8 cellular contexts compared by ENCODE assay signal in the genomic region with DNA sequence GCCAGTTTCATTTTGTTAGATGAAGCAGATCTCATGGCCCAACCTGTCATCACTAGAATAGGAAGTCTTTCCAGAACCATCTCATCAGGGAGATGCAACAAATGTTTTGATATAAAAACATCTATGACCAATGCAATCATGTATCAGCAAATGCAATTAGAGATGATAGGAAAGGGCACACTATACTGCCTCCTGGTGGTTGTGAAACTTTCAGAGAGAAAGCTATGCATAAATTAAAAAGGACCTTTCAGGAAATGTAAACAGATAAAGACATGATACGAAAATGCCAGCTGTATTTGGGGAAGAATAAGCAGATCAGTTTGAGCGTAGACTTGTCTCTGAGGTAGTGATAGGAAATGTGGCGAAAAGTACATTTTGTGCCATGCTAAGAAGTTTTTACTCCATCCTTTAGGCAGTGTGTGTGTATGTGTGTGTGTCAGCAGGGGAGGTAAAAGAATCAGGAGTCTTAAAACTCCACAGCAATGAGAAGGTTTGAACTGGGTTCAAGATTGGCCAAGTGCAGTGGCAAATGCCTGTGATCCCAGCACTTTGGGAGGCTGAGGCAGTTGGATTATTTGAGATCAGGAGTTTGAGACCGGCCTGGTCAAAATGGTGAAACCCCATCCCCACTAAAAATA.
DNase-seq lines count a peak whose midpoint lies in the region; ATAC-seq and TF ChIP-seq lines count a peak whose summit lies in the region.

No MANE protein-coding gene starts in this region.

- intact Hi-C loops in esophagus muscularis mucosa (cut with DNase I) = no loop called here

- no peaks in the 10 kb centered on the region for H3K4me1 Mint-ChIP-seq in T-helper 17 cell

- TF ChIP-seq POLR2A in esophagus muscularis mucosa (IDR thresholded peaks at IDR 0.05; ENCODE audit: low read depth) = no peak

- H3K9me3 ChIP-seq in esophagus muscularis mucosa = no peaks in the 10 kb centered on the region
- H3K9me3 ChIP-seq in smooth muscle cell (replicated peaks; ENCODE audit: low read depth) = no peaks in the 10 kb centered on the region
- no peaks in the 10 kb centered on the region for H3K9me3 ChIP-seq in T-helper 17 cell (ENCODE audit: control insufficient read depth, low read length, poor library complexity, severe bottlenecking)

- WGBS in esophagus muscularis mucosa = 67% methylated on average over 4 of the region's 4 CpGs
- 57% methylated on average over 4 of the region's 4 CpGs for WGBS in smooth muscle cell (ENCODE audit: low lambda C conversion rate)

- H2AFZ ChIP-seq in smooth muscle cell (ENCODE audit: low read depth) = no peak overlapping the region

- H3K4me2 ChIP-seq in smooth muscle cell = no peak overlapping the region

- H3F3A ChIP-seq in smooth muscle cell (ENCODE audit: low read depth) = no peaks in the 10 kb centered on the region

- no peak overlapping the region for H3K27ac Mint-ChIP-seq in T-helper 17 cell

- H3K4me1 ChIP-seq in esophagus muscularis mucosa = no peaks in the 10 kb centered on the region
- no peaks in the 10 kb centered on the region for H3K4me1 ChIP-seq in smooth muscle cell (ENCODE audit: low read depth)

- H3K4me3 Mint-ChIP-seq in T-helper 17 cell = no peak overlapping the region

- H3K27me3 Mint-ChIP-seq in T-helper 17 cell = no peaks in the 10 kb centered on the region

- H3K79me2 ChIP-seq in smooth muscle cell (ENCODE audit: low read depth) = no peaks in the 10 kb centered on the region

- TF ChIP-seq CTCF in esophagus muscularis mucosa (IDR thresholded peaks at IDR 0.05) (peak in 2 of 3 experiments; percentile 22 to 26), smooth muscle cell (IDR thresholded peaks at IDR 0.05; ENCODE audit: borderline replicate concordance, insufficient read depth, poor library complexity, severe bottlenecking) (peak; percentile 72)

- ATAC-seq in GM21723 (IDR thresholded peaks at IDR 0.05; ENCODE audit: unreplicated experiment) (peak; percentile 63), T-helper 17 cell (no peak), HG03139 (IDR thresholded peaks at IDR 0.05; ENCODE audit: unreplicated experiment) (no peak)

- H3K4me3 ChIP-seq in esophagus muscularis mucosa (no peak overlapping the region), smooth muscle cell (no peak overlapping the region)

- no peak overlapping the region for H3K9ac ChIP-seq in smooth muscle cell (ENCODE audit: low read depth)

- no peak for TF ChIP-seq EP300 in esophagus muscularis mucosa (IDR thresholded peaks at IDR 0.05)

- no peaks in the 10 kb centered on the region for H3K36me3 ChIP-seq in esophagus muscularis mucosa
- no peaks in the 10 kb centered on the region for H3K36me3 ChIP-seq in smooth muscle cell (ENCODE audit: low read depth)

- H3K36me3 Mint-ChIP-seq in T-helper 17 cell (ENCODE audit: low read depth) = no peaks in the 10 kb centered on the region

- DNase-seq in GM03348 (ENCODE audit: low spot score) (peak; percentile 11), NCI-H146 treated with DMSO at 0.1 percent for 48 hours (lab: John Stamatoyannopoulos, UW; ENCODE audit: unreplicated experiment) (peak; percentile 25), esophagus muscularis mucosa (ENCODE audit: extremely low spot score) (no peak), smooth muscle cell (lab: John Stamatoyannopoulos, UW; ENCODE audit: unreplicated experiment) (no peak), T-helper 17 cell (no peak), 8988T (no peak)

- H4K20me1 ChIP-seq in smooth muscle cell (ENCODE audit: low read depth) = no peaks in the 10 kb centered on the region

- no peak overlapping the region for H3K27ac ChIP-seq in esophagus muscularis mucosa (replicated peaks in 1 of 4)
- no peak overlapping the region for H3K27ac ChIP-seq in smooth muscle cell (ENCODE audit: low read depth)

- no peaks in the 10 kb centered on the region for H3K27me3 ChIP-seq in esophagus muscularis mucosa
- no peaks in the 10 kb centered on the region for H3K27me3 ChIP-seq in smooth muscle cell (ENCODE audit: low read depth)

Comparison
In these comparisons a context has a peak if more than half of its experiments do, and no peak if none do; other contexts are left out.
1. DNase-seq: peak in GM03348 (single experiment) and NCI-H146 treated with DMSO at 0.1 percent for 48 hours (single experiment); none in esophagus muscularis mucosa (single experiment), smooth muscle cell (single experiment), T-helper 17 cell (0 of 3) and 8988T (single experiment).